In the genomic region with DNA sequence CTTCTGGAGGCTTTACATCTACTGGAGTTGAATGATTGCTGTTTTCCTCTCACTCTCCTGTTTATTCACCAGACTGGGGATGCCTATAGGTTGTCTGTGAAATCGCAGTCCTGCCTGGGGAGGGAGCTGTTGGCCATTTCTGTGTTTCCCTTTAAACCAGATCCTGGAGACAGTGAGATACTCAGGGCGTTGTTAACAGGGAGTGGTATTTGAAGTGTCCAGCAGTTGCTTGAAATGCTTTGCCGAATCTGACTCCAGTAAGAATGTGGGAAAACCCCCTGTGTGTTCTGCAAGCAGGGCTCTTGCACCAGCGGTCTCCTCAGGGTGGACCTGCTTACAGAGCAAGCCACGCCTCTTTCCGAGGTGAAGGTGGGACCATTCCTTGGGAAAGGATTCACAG, we compare ENCODE assay signal across 1 cellular context.
TF ChIP-seq lines count a peak whose summit lies in the region.

No MANE protein-coding gene starts in this region.

TF ChIP-seq in H1, 55 proteins besides CTCF, POLR2A, EP300 and RAD21:
- TF ChIP-seq RNF2 (IDR thresholded peaks at IDR 0.05; ENCODE audit: borderline replicate concordance, low read depth, low read length, missing control alignments, poor library complexity, severe bottlenecking), result no peak
- no peak for TF ChIP-seq FOSL1 (IDR thresholded peaks at IDR 0.05; ENCODE audit: insufficient read depth, low read depth, low read length)
- TF ChIP-seq POU5F1 (IDR thresholded peaks at IDR 0.05; ENCODE audit: low read depth, low read length), result no peak
- TF ChIP-seq SIX5 (IDR thresholded peaks at IDR 0.05; ENCODE audit: low read depth, low read length), result no peak
- TF ChIP-seq GTF2F1 (IDR thresholded peaks at IDR 0.05; ENCODE audit: borderline replicate concordance, low read depth, low read length), result no peak
- TF ChIP-seq SUZ12 (IDR thresholded peaks at IDR 0.05; ENCODE audit: low read length), result no peak
- TF ChIP-seq TAF7 (optimal IDR thresholded peaks at IDR 0.05; ENCODE audit: borderline replicate concordance, low read depth, low read length), result no peak
- no peak for TF ChIP-seq KDM1A (IDR thresholded peaks at IDR 0.05; ENCODE audit: borderline replicate concordance, low read length)
- no peak for TF ChIP-seq TBP (IDR thresholded peaks at IDR 0.05; ENCODE audit: low read depth, low read length)
- TF ChIP-seq ATF3 (IDR thresholded peaks at IDR 0.05; ENCODE audit: insufficient read depth, low read depth, low read length), result no peak
- TF ChIP-seq YY1 (IDR thresholded peaks at IDR 0.05; ENCODE audit: low read depth, low read length), result no peak
- no peak for TF ChIP-seq CREB1 (IDR thresholded peaks at IDR 0.05)
- TF ChIP-seq TAF1 (IDR thresholded peaks at IDR 0.05; ENCODE audit: low read depth, low read length), result no peak
- TF ChIP-seq TEAD4 (IDR thresholded peaks at IDR 0.05; ENCODE audit: low read depth, low read length), result no peak
- TF ChIP-seq CHD2 (IDR thresholded peaks at IDR 0.05; ENCODE audit: low read length), result no peak
- no peak for TF ChIP-seq CHD1 (IDR thresholded peaks at IDR 0.05; ENCODE audit: low read depth, low read length)
- no peak for TF ChIP-seq MAX (IDR thresholded peaks at IDR 0.05)
